In the genomic region with DNA sequence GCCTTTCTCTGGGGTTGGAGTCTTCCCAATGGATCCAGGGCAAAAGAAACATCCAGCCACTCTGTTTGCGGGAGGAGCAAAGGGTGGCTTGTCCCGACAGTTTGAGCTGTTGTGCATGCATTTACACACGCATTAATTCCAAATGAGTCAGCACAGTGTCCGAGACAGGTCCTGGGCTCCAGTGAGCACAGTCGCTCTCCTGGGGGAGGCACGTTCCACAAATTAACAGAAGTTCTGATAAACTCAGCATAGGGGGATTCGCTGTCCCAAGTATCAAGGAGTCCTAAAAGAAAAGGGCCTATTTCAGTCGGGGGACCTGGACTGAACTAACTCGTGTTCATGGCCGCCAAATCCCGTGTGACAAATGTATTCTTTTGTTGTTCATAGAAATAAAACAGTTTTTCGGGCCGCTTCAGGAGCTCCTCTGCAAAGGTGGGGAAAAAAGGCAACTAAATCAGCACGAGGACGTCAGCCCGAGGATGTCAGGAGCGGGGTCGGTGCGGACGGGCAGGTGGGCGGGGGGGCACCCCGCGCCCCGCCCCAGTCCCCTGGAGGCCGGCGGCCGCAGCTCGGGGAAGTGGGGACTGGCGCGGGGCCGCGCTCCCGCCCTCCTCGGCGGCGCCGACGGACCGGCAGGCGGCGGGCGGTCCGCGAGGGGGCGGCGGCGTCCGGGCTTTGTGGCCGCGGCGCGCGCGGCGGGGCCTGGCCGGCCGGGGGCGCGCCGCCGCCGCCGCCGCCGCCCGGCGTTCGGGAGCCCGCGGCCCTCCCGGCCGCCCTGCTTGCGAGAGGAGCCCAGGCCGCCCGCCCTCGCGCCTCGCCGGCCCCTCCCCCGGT, we compare ENCODE assay signal across 8 cellular contexts. TPM values are rescaled to one million over a fixed set of nuclear protein-coding genes. Genes with fewer than 3 reads are reported as not detected.
DNase-seq lines count a peak whose midpoint lies in the region; ATAC-seq, FAIRE-seq and TF ChIP-seq lines count a peak whose summit lies in the region.

A gene with protein sequence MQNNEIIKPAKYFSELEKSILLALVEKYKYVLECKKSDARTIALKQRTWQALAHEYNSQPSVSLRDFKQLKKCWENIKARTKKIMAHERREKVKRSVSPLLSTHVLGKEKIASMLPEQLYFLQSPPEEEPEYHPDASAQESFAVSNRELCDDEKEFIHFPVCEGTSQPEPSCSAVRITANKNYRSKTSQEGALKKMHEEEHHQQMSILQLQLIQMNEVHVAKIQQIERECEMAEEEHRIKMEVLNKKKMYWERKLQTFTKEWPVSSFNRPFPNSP (plus strand): TSS at position 612 of the 834 bp plus-strand sequence. CDS start 14,796 bp downstream, outside the sequence.

- no peak within 1 kb of the TSS for H2BK15ac ChIP-seq in H1 (ENCODE audit: low read length)

- POLR2A ChIA-PET in activated CD8-positive, alpha-beta T cell treated with anti-CD3 and anti-CD28 coated beads for 36 hours (lab: Charles Lee) = interaction anchor here (1.0 to 1.3 kb wide), 6 partner anchors 9 to 94 kb away, joined by 3 to 4 read pairs (median 4); a partner anchor contains a TSS
- POLR2A ChIA-PET in H1 (lab: Charles Lee; ENCODE audit: partially characterized antibody) = interaction anchor here (0.6 to 3.7 kb wide), 20 partner anchors 8 to 1063 kb away, joined by 3 to 23 read pairs (median 4); a partner anchor contains a TSS

- peak within 1 kb of the TSS; percentile 92 to 98 for H3K4me2 ChIP-seq in H1 (ENCODE audit: insufficient read depth in 1 of 2, low read depth in 2 of 2, low read length in 2 of 2)

- H4K5ac ChIP-seq in H1 (ENCODE audit: insufficient read length, low read depth, low read length) = peak within 1 kb of the TSS; percentile 73

- peak within 1 kb of the TSS; percentile 95 for H3K27ac Mint-ChIP-seq in activated CD8-positive, alpha-beta T cell treated with anti-CD3 and anti-CD28 coated beads for 36 hours
- H3K27ac Mint-ChIP-seq in memory B cell = peak within 1 kb of the TSS; percentile 93

- H3K4me1 ChIP-seq in H1 (replicated peaks in 1 of 4; ENCODE audit: control insufficient read depth in 3 of 4, insufficient read depth in 4 of 4, low read length in 3 of 4) = peaks cover 0 to 13% (median 8%) of the 10 kb centered on the region in 4 experiments; a peak in 4 of 7 replicates

- H3K36me3 ChIP-seq in H1 (ENCODE audit: control insufficient read depth in 2 of 4, insufficient read depth in 4 of 4, low read length in 3 of 4) = no peaks in the 10 kb centered on the region

- H3K9me3 Mint-ChIP-seq in activated CD8-positive, alpha-beta T cell treated with anti-CD3 and anti-CD28 coated beads for 36 hours = no peaks in the 10 kb centered on the region
- no peaks in the 10 kb centered on the region for H3K9me3 Mint-ChIP-seq in memory B cell

- H3K4me3 ChIP-seq in H1 (ENCODE audit: extremely low read depth in 1 of 4, insufficient read depth in 2 of 4, low read depth in 3 of 4, low read length in 4 of 4) = peak within 1 kb of the TSS; percentile 78 to 99 (median 89)

- H3K4ac ChIP-seq in H1 (replicated peaks; ENCODE audit: insufficient read length, low read depth, low read length) = peak within 1 kb of the TSS; percentile 82

- intact Hi-C loops in activated CD8-positive, alpha-beta T cell treated with anti-CD3 and anti-CD28 coated beads for 36 hours (cut with micrococcal nuclease) = no loop called here

- peak within 1 kb of the TSS; percentile 63 to 89 (median 76) for H3K9ac ChIP-seq in H1 (replicated peaks in 1 of 4; ENCODE audit: extremely low read depth in 1 of 4, low read depth in 3 of 4, low read length in 3 of 4)

- no peaks in the 10 kb centered on the region for H3K27me3 ChIP-seq in H1 (replicated peaks in 1 of 4; ENCODE audit: control insufficient read depth in 3 of 4, extremely low read depth in 1 of 4, insufficient read depth in 3 of 4, low read length in 3 of 4)

- H2BK12ac ChIP-seq in H1 (ENCODE audit: low read depth, low read length) = no peak within 1 kb of the TSS

- peaks cover 0 to 4% of the 10 kb centered on the region in 2 experiments for H4K20me1 ChIP-seq in H1 (replicated peaks in 1 of 2; ENCODE audit: control insufficient read depth in 1 of 2, insufficient read depth in 2 of 2, low read length in 2 of 2)

- DNase-seq in AG08396 (ENCODE audit: low spot score) (peak; percentile 89), NCI-H510A (lab: John Stamatoyannopoulos, UW) (peak; percentile 51), H1 (ENCODE audit: low read depth in 1 of 2, low spot score in 2 of 2) (peak in 1 of 2 experiments; percentile 74), memory B cell (ENCODE audit: low spot score in 2 of 2) (peak; percentile 27 to 31)
- DNase-seq in activated CD8-positive, alpha-beta T cell treated with anti-CD3 and anti-CD28 coated beads for 36 hours = peak; percentile 57
- DNase-seq in stimulated activated CD4-positive, alpha-beta T cell treated with anti-CD3 and anti-CD28 coated beads, TNF-alpha, amount 100 ng/mL, for 48 hours (ENCODE audit: low read depth in 3 of 3) = peak; percentile 6 to 33 (median 11)

- peak within 1 kb of the TSS; percentile 89 for H3K4me3 Mint-ChIP-seq in activated CD8-positive, alpha-beta T cell treated with anti-CD3 and anti-CD28 coated beads for 36 hours
- peak within 1 kb of the TSS; percentile 98 for H3K4me3 Mint-ChIP-seq in memory B cell

- peak within 1 kb of the TSS; percentile 5 for H2BK120ac ChIP-seq in H1 (replicated peaks; ENCODE audit: low read depth, low read length)

- TF ChIP-seq CTCF in activated CD8-positive, alpha-beta T cell treated with anti-CD3 and anti-CD28 coated beads for 36 hours (IDR thresholded peaks at IDR 0.05) = no peak
- TF ChIP-seq CTCF in H1 (IDR thresholded peaks at IDR 0.05; ENCODE audit: control extremely low read depth in 1 of 3, insufficient read depth in 1 of 3, low read depth in 1 of 3, low read length in 3 of 3) = peak in 2 of 3 experiments; percentile 2 to 8; a peak in 2 of 4 replicates

- H2AK5ac ChIP-seq in H1 (ENCODE audit: low read depth, low read length) = 0 out of 2 replicates have a peak within 1 kb of the TSS, but pooled peaks have one; percentile 26

- peak within 1 kb of the TSS; percentile 63 for H4K91ac ChIP-seq in H1 (replicated peaks; ENCODE audit: insufficient read length, low read length)

- no peaks in the 10 kb centered on the region for H3K9me3 ChIP-seq in H1 (ENCODE audit: insufficient read depth in 2 of 2, low read depth in 1 of 2, low read length in 1 of 2)

- no peak within 1 kb of the TSS for H2BK20ac ChIP-seq in H1 (ENCODE audit: low read length)

- CTCF ChIA-PET in activated CD8-positive, alpha-beta T cell treated with anti-CD3 and anti-CD28 coated beads for 36 hours (lab: Charles Lee) = interaction anchor here (0.9 to 4.4 kb wide), 4 partner anchors 9 to 74 kb away, joined by 3 to 32 read pairs (median 4); a partner anchor contains a TSS
- CTCF ChIA-PET in H1 (lab: Charles Lee; ENCODE audit: partially characterized antibody) = interaction anchor here (0.6 to 2.1 kb wide), 6 partner anchors 10 to 407 kb away, joined by 3 to 10 read pairs (median 4); no protein-coding TSS in a partner anchor

- FAIRE-seq in H1 (lab: Jason Lieb, UNC) = no peak

- no peak within 1 kb of the TSS for H3K23ac ChIP-seq in H1 (ENCODE audit: insufficient read length)

- peak within 1 kb of the TSS; percentile 75 for H3K18ac ChIP-seq in H1 (ENCODE audit: extremely low read depth, low read length)

- H4K8ac ChIP-seq in H1 (ENCODE audit: extremely low read depth, insufficient read depth, low read length) = peak within 1 kb of the TSS; percentile 82; the same call in 1 of the 2 replicates

- no peaks in the 10 kb centered on the region for H3K36me3 Mint-ChIP-seq in activated CD8-positive, alpha-beta T cell treated with anti-CD3 and anti-CD28 coated beads for 36 hours (ENCODE audit: low read depth)
- H3K36me3 Mint-ChIP-seq in memory B cell = no peaks in the 10 kb centered on the region

- no peak for TF ChIP-seq EP300 in H1 (IDR thresholded peaks at IDR 0.05; ENCODE audit: borderline replicate concordance in 1 of 2, low read depth in 2 of 2, low read length in 2 of 2)

- peak within 1 kb of the TSS; percentile 9 for H3K14ac ChIP-seq in H1 (ENCODE audit: insufficient read length)

- 4% methylated on average over 13 of the region's 80 CpGs; no CpG with 5 or more reads in 1 of the 2 experiments for WGBS in H1 (ENCODE audit: extremely low coverage in 1 of 2, insufficient coverage in 1 of 2, insufficient read length in 1 of 2, insufficient replicate concordance in 2 of 2, low coverage in 1 of 2, low lambda C conversion rate in 2 of 2, missing lambda C conversion rate in 1 of 2), 2 experiments

- peak within 1 kb of the TSS; percentile 61; the same call in 1 of the 2 replicates for H2BK5ac ChIP-seq in H1 (ENCODE audit: low read depth, low read length)

- peaks cover 9% of the 10 kb centered on the region for H3K23me2 ChIP-seq in H1 (ENCODE audit: low read depth, low read length)

- peak within 1 kb of the TSS; percentile 72; the same call in 1 of the 2 replicates for H3K27ac ChIP-seq in H1 (ENCODE audit: low read depth, low read length)

- TF ChIP-seq RAD21 in H1 (IDR thresholded peaks at IDR 0.05 in 1 of 2, conservative IDR thresholded peaks at IDR 0.05 in 1 of 2; ENCODE audit: low read depth in 2 of 2, low read length in 2 of 2) = no peak

- TF ChIP-seq POLR2A in H1 (IDR thresholded peaks at IDR 0.05; ENCODE audit: control extremely low read depth in 1 of 2, low read depth in 2 of 2, low read length in 2 of 2) = peak in 1 of 2 experiments; percentile 32; a peak in 2 of 3 replicates

- H2AFZ ChIP-seq in H1 (ENCODE audit: low read length) = peak within 1 kb of the TSS; percentile 98

- H3K4me1 Mint-ChIP-seq in activated CD8-positive, alpha-beta T cell treated with anti-CD3 and anti-CD28 coated beads for 36 hours (ENCODE audit: low read depth) = peaks cover 33% of the 10 kb centered on the region
- peaks cover 32% of the 10 kb centered on the region for H3K4me1 Mint-ChIP-seq in memory B cell

- peaks cover 3% of the 10 kb centered on the region for H3K27me3 Mint-ChIP-seq in activated CD8-positive, alpha-beta T cell treated with anti-CD3 and anti-CD28 coated beads for 36 hours
- H3K27me3 Mint-ChIP-seq in memory B cell = peaks cover 2% of the 10 kb centered on the region

- peaks cover 0 to 36% of the 10 kb centered on the region in 2 experiments; a peak in 3 of 4 replicates for H3K79me2 ChIP-seq in H1 (ENCODE audit: control insufficient read depth in 1 of 2, insufficient read depth in 2 of 2, low read length in 2 of 2)

- peak within 1 kb of the TSS; percentile 9 for H3K56ac ChIP-seq in H1 (replicated peaks; ENCODE audit: insufficient read length, low read depth, low read length)

- H3K79me1 ChIP-seq in H1 (ENCODE audit: low read depth, low read length) = peaks cover 4% of the 10 kb centered on the region

- peak; percentile 84 for ATAC-seq in GM18868 (IDR thresholded peaks at IDR 0.05; ENCODE audit: unreplicated experiment)
- ATAC-seq in HG03103 (IDR thresholded peaks at IDR 0.05; ENCODE audit: low read depth, unreplicated experiment) = peak; percentile 73
- ATAC-seq in activated CD8-positive, alpha-beta T cell treated with anti-CD3 and anti-CD28 coated beads for 36 hours = peak; percentile 80
- peak; percentile 78 for ATAC-seq in memory B cell (ENCODE audit: low read depth)

RNA-seq across cellular contexts. Expression of the gene that starts here (rescaled TPM):
- 10 to 100 TPM; 13.3 to 14.6 TPM for total RNA-seq in activated CD8-positive, alpha-beta T cell treated with anti-CD3 and anti-CD28 coated beads for 36 hours
- total RNA-seq in H1 (2021; fragmentation: NEBNext Ultra II Directional; extraction: Animal tissue kit (Norgen Biotek cat#: 25700)) = 39.8 and 41.3 TPM in 2 replicates
- polyA plus RNA-seq in H1 (2011; rRNA removed) = 10.4 and 12.0 TPM in 2 replicates
- polyA plus RNA-seq in H1 (2011; cell fraction: cytosol; rRNA removed) = 19.4 TPM
- polyA plus RNA-seq in H1 (2011; cell fraction: nucleus; rRNA removed) = 23.0 TPM
- 22.9 to 27.1 TPM (median 24.3 TPM) in 4 replicates for polyA plus RNA-seq in H1 (2012, experiment 1 of 2)
- 12.2 TPM for polyA plus RNA-seq in H1 (2012, experiment 2 of 2)
- polyA plus RNA-seq in H1 (2013, experiment 1 of 2) = 28.3 TPM
- 29.6 TPM for polyA plus RNA-seq in H1 (2013, experiment 2 of 2)
- 11.9 and 13.5 TPM in 2 replicates for polyA minus RNA-seq in H1 (2011; rRNA and poly(A)+ RNA removed)
- 16.3 TPM for polyA minus RNA-seq in H1 (2011; cell fraction: cytosol; rRNA and poly(A)+ RNA removed)
- 13.7 TPM for polyA minus RNA-seq in H1 (2011; cell fraction: nucleus; rRNA and poly(A)+ RNA removed)
